ENCODE assay signal across 1 cellular context in genomic region chr5:141664733-141665461, GRCh38.
TF ChIP-seq lines count a peak whose summit lies in the region.

No MANE protein-coding gene starts in this region.

TF ChIP-seq in GM23338, 12 proteins besides CTCF, POLR2A, EP300 and RAD21 (continued from another document):
- TF ChIP-seq, protein P1, sequence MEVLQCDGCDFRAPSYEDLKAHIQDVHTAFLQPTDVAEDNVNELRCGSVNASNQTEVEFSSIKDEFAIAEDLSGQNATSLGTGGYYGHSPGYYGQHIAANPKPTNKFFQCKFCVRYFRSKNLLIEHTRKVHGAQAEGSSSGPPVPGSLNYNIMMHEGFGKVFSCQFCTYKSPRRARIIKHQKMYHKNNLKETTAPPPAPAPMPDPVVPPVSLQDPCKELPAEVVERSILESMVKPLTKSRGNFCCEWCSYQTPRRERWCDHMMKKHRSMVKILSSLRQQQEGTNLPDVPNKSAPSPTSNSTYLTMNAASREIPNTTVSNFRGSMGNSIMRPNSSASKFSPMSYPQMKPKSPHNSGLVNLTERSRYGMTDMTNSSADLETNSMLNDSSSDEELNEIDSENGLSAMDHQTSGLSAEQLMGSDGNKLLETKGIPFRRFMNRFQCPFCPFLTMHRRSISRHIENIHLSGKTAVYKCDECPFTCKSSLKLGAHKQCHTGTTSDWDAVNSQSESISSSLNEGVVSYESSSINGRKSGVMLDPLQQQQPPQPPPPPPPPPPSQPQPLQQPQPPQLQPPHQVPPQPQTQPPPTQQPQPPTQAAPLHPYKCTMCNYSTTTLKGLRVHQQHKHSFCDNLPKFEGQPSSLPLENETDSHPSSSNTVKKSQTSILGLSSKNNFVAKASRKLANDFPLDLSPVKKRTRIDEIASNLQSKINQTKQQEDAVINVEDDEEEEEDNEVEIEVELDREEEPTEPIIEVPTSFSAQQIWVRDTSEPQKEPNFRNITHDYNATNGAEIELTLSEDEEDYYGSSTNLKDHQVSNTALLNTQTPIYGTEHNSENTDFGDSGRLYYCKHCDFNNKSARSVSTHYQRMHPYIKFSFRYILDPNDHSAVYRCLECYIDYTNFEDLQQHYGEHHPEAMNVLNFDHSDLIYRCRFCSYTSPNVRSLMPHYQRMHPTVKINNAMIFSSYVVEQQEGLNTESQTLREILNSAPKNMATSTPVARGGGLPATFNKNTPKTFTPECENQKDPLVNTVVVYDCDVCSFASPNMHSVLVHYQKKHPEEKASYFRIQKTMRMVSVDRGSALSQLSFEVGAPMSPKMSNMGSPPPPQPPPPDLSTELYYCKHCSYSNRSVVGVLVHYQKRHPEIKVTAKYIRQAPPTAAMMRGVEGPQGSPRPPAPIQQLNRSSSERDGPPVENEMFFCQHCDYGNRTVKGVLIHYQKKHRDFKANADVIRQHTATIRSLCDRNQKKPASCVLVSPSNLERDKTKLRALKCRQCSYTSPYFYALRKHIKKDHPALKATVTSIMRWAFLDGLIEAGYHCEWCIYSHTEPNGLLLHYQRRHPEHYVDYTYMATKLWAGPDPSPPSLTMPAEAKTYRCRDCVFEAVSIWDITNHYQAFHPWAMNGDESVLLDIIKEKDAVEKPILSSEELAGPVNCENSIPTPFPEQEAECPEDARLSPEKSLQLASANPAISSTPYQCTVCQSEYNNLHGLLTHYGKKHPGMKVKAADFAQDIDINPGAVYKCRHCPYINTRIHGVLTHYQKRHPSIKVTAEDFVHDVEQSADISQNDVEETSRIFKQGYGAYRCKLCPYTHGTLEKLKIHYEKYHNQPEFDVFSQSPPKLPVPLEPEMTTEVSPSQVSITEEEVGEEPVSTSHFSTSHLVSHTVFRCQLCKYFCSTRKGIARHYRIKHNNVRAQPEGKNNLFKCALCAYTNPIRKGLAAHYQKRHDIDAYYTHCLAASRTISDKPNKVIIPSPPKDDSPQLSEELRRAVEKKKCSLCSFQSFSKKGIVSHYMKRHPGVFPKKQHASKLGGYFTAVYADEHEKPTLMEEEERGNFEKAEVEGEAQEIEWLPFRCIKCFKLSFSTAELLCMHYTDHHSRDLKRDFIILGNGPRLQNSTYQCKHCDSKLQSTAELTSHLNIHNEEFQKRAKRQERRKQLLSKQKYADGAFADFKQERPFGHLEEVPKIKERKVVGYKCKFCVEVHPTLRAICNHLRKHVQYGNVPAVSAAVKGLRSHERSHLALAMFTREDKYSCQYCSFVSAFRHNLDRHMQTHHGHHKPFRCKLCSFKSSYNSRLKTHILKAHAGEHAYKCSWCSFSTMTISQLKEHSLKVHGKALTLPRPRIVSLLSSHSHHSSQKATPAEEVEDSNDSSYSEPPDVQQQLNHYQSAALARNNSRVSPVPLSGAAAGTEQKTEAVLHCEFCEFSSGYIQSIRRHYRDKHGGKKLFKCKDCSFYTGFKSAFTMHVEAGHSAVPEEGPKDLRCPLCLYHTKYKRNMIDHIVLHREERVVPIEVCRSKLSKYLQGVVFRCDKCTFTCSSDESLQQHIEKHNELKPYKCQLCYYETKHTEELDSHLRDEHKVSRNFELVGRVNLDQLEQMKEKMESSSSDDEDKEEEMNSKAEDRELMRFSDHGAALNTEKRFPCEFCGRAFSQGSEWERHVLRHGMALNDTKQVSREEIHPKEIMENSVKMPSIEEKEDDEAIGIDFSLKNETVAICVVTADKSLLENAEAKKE (CRISPR knock-in tag; IDR thresholded peaks at IDR 0.05) = no peak
- no peak for TF ChIP-seq ZNF331 (CRISPR knock-in tag; IDR thresholded peaks at IDR 0.05; ENCODE audit: low read depth)
- TF ChIP-seq POLR2AphosphoS5 (IDR thresholded peaks at IDR 0.05; ENCODE audit: low read depth) = no peak
- TF ChIP-seq ETS1 (IDR thresholded peaks at IDR 0.05) = no peak
- TF ChIP-seq ZNF114 (CRISPR knock-in tag; IDR thresholded peaks at IDR 0.05) = no peak
- TF ChIP-seq, protein P2, sequence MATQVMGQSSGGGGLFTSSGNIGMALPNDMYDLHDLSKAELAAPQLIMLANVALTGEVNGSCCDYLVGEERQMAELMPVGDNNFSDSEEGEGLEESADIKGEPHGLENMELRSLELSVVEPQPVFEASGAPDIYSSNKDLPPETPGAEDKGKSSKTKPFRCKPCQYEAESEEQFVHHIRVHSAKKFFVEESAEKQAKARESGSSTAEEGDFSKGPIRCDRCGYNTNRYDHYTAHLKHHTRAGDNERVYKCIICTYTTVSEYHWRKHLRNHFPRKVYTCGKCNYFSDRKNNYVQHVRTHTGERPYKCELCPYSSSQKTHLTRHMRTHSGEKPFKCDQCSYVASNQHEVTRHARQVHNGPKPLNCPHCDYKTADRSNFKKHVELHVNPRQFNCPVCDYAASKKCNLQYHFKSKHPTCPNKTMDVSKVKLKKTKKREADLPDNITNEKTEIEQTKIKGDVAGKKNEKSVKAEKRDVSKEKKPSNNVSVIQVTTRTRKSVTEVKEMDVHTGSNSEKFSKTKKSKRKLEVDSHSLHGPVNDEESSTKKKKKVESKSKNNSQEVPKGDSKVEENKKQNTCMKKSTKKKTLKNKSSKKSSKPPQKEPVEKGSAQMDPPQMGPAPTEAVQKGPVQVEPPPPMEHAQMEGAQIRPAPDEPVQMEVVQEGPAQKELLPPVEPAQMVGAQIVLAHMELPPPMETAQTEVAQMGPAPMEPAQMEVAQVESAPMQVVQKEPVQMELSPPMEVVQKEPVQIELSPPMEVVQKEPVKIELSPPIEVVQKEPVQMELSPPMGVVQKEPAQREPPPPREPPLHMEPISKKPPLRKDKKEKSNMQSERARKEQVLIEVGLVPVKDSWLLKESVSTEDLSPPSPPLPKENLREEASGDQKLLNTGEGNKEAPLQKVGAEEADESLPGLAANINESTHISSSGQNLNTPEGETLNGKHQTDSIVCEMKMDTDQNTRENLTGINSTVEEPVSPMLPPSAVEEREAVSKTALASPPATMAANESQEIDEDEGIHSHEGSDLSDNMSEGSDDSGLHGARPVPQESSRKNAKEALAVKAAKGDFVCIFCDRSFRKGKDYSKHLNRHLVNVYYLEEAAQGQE (IDR thresholded peaks at IDR 0.05; ENCODE audit: unreplicated experiment) = no peak
- TF ChIP-seq CREB1 (CRISPR knock-in tag; IDR thresholded peaks at IDR 0.05; ENCODE audit: low read depth) = no peak
- TF ChIP-seq NANOG (IDR thresholded peaks at IDR 0.05; ENCODE audit: borderline replicate concordance) = no peak
- TF ChIP-seq EZH2phosphoT487 (IDR thresholded peaks at IDR 0.05; ENCODE audit: unreplicated experiment) = no peak
- TF ChIP-seq JUNB (IDR thresholded peaks at IDR 0.05; ENCODE audit: unreplicated experiment) = no peak
